8 cellular contexts compared by ENCODE assay signal in the genomic region with DNA sequence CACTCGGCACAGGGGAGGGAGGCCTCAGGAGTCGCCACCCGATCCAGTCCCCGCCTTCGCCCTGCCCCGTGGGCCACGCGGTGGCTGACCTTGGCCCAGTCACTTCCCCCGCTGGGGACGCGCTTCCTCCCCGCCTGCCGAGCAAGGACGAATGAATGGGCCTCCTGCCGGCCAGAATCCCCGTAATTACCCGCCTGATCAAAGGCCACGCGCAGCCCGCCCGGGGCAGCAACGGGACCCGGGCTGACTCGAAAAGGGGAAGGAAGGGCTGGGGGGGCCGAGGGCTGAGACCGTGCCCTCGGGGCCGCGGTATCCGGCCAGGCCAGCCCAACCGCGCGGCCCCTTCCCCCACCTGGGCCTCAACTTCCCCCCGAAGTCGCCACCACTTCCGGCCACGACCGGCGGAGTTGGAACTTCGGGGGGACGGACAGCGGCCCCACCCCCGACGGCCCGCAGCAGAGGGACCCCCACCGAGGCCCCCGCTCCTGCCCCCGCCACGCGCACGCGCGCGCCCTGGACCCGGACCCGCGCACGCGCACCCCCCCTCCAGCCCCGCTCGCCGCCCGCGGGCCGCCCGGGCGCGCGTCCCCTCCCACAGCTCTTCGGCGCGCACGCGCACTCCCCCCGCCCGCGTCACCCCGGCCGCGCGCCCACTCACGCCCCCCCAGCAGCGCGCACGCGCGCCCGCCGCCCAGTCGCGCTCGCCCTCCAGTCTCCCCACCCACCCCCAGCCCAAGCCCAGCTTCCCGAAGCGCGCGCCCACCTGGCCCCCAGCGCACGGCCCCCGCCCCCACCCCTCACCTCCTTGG. TPM values are rescaled to one million over a fixed set of nuclear protein-coding genes. Genes with fewer than 3 reads are reported as not detected.
A peak's percentile ranks its signal among the peaks of the same experiment; 100 is the strongest.
DNase-seq lines count a peak whose midpoint lies in the region; ATAC-seq and TF ChIP-seq lines count a peak whose summit lies in the region.

No MANE protein-coding gene starts in this region.

- H3K4me3 ChIP-seq in dorsolateral prefrontal cortex = peak overlapping the region; percentile 51 to 89 (median 81)

- DNase-seq in NCI-H2081 (lab: John Stamatoyannopoulos, UW) = peak; percentile 71 to 74
- DNase-seq in NCI-H2081 treated with DMSO at 0.1 percent for 48 hours (lab: John Stamatoyannopoulos, UW) = no peak
- DNase-seq in NCI-H510A (lab: John Stamatoyannopoulos, UW) = peak; percentile 44
- peak; percentile 59 to 70 for DNase-seq in activated CD4-positive, alpha-beta T cell treated with anti-CD3 and anti-CD28 coated beads, Interleukin-2, amount 50 U/mL, for 24 hours (ENCODE audit: low read depth in 1 of 2, low spot score in 1 of 2)
- peak in 7 of 10 donors; percentile 36 to 73 (median 57) for DNase-seq in dorsolateral prefrontal cortex
- peak; percentile 85 to 93 for DNase-seq in lung microvascular endothelial cell (ENCODE audit: low read depth in 2 of 2)
- peak; percentile 57 to 74 (median 66) for DNase-seq in stimulated activated CD4-positive, alpha-beta T cell treated with anti-CD3 and anti-CD28 coated beads, TNF-alpha, amount 100 ng/mL, for 48 hours (ENCODE audit: low read depth in 3 of 3)

- no peaks in the 10 kb centered on the region for H3K27me3 ChIP-seq in dorsolateral prefrontal cortex

- ATAC-seq in HG02970 (IDR thresholded peaks at IDR 0.05; ENCODE audit: low FRiP score, unreplicated experiment) = peak; percentile 35

- H3K27ac ChIP-seq in dorsolateral prefrontal cortex = peak overlapping the region in 58 of 59 donors; percentile 57 to 96 (median 90)

- peak in 11 of 56 donors; percentile 8 to 29 (median 19) for TF ChIP-seq CTCF in dorsolateral prefrontal cortex (IDR thresholded peaks at IDR 0.05 in 54 of 56, conservative IDR thresholded peaks at IDR 0.05 in 2 of 56; ENCODE audit: low read depth in 1 of 56, partially characterized antibody in 56 of 56)

- intact Hi-C loops in dorsolateral prefrontal cortex (cut with DNase I) = loop anchor here (1.0 kb wide), 1 partner anchor 20 kb away; no protein-coding TSS in a partner anchor

RNA-seq across cellular contexts. Expression of a gene that starts 0.5 kb away (rescaled TPM):
- total RNA-seq in dorsolateral prefrontal cortex = 10 to 100 TPM; 18.4 to 49.8 (median 26.0) TPM
- 20.9 and 31.0 TPM in 2 replicates for total RNA-seq in lung microvascular endothelial cell

RNA-seq across cellular contexts. Expression of a gene that starts 20.5 kb away (rescaled TPM):
- total RNA-seq in dorsolateral prefrontal cortex (100 to 1,000 TPM in 1 of 120 experiments, 10 to 100 TPM in 119; 35.5 to 110 (median 56.7) TPM), lung microvascular endothelial cell (8.1 and 12.5 TPM in 2 replicates)

RNA-seq across cellular contexts. Expression of a gene that starts 55.2 kb away (rescaled TPM):
- total RNA-seq in dorsolateral prefrontal cortex = not detected
- not detected in 2 replicates for total RNA-seq in lung microvascular endothelial cell
